1 cellular context compared by ENCODE assay signal in genomic region chr10:68720793-68721672, GRCh38.
TF ChIP-seq lines count a peak whose summit lies in the region.

A gene with protein sequence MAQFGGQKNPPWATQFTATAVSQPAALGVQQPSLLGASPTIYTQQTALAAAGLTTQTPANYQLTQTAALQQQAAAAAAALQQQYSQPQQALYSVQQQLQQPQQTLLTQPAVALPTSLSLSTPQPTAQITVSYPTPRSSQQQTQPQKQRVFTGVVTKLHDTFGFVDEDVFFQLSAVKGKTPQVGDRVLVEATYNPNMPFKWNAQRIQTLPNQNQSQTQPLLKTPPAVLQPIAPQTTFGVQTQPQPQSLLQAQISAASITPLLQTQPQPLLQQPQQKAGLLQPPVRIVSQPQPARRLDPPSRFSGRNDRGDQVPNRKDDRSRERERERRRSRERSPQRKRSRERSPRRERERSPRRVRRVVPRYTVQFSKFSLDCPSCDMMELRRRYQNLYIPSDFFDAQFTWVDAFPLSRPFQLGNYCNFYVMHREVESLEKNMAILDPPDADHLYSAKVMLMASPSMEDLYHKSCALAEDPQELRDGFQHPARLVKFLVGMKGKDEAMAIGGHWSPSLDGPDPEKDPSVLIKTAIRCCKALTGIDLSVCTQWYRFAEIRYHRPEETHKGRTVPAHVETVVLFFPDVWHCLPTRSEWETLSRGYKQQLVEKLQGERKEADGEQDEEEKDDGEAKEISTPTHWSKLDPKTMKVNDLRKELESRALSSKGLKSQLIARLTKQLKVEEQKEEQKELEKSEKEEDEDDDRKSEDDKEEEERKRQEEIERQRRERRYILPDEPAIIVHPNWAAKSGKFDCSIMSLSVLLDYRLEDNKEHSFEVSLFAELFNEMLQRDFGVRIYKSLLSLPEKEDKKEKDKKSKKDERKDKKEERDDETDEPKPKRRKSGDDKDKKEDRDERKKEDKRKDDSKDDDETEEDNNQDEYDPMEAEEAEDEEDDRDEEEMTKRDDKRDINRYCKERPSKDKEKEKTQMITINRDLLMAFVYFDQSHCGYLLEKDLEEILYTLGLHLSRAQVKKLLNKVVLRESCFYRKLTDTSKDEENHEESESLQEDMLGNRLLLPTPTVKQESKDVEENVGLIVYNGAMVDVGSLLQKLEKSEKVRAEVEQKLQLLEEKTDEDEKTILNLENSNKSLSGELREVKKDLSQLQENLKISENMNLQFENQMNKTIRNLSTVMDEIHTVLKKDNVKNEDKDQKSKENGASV (plus strand): TSS chr10:68721239. CDS start chr10:68722505, 1,266 bp downstream.

TF ChIP-seq in K562, 482 proteins besides CTCF, POLR2A, EP300 and RAD21 (continued from another document and continues in another):
- TF ChIP-seq SIX5 (IDR thresholded peaks at IDR 0.05; ENCODE audit: borderline replicate concordance in 1 of 2, insufficient read depth in 1 of 2, low read depth in 1 of 2, low read length in 2 of 2) (no peak), SRF (CRISPR knock-in tag; IDR thresholded peaks at IDR 0.05) (peak in 1 of 2 experiments; percentile 48; a peak in 1 of 4 replicates), HNRNPL (IDR thresholded peaks at IDR 0.05; ENCODE audit: low read depth, low read length) (0 out of 2 replicates have a peak, but pooled peaks have one; percentile 53), MTA2 (IDR thresholded peaks at IDR 0.05; ENCODE audit: low read depth) (no peak), SMAD4 (CRISPR knock-in tag; conservative IDR thresholded peaks at IDR 0.05) (peak; percentile 69; the same call in 1 of the 2 replicates), CBFA2T3 (IDR thresholded peaks at IDR 0.05) (no peak), FUS (optimal IDR thresholded peaks at IDR 0.05; ENCODE audit: low read depth, low read length) (no peak), WHSC1 (IDR thresholded peaks at IDR 0.05; ENCODE audit: low read length) (no peak), GTF2A2 (tag; IDR thresholded peaks at IDR 0.05) (no peak), NR1H2 (CRISPR knock-in tag; IDR thresholded peaks at IDR 0.05) (0 out of 2 replicates have a peak, but pooled peaks have one; percentile 79), FOSL1 (tag; conservative IDR thresholded peaks at IDR 0.05) (no peak), ZNF764 (CRISPR knock-in tag; IDR thresholded peaks at IDR 0.05; ENCODE audit: low read depth) (no peak), MXI1 (IDR thresholded peaks at IDR 0.05; ENCODE audit: low read depth, low read length) (no peak), HMGXB4 (CRISPR knock-in tag; IDR thresholded peaks at IDR 0.05) (0 out of 2 replicates have a peak, but pooled peaks have one; percentile 67), ZNF174 (CRISPR knock-in tag; IDR thresholded peaks at IDR 0.05) (no peak), POLR2G (IDR thresholded peaks at IDR 0.05; ENCODE audit: low read depth, low read length) (peak; percentile 93), RBM15 (IDR thresholded peaks at IDR 0.05; ENCODE audit: insufficient read depth, low read length) (no peak), MAFF (IDR thresholded peaks at IDR 0.05; ENCODE audit: low read length) (no peak), SNRNP70 (optimal IDR thresholded peaks at IDR 0.05; ENCODE audit: low read depth, low read length) (no peak), SMARCC2 (IDR thresholded peaks at IDR 0.05; ENCODE audit: low read depth) (no peak), ELK3 (CRISPR knock-in tag; IDR thresholded peaks at IDR 0.05) (no peak), ZNF197 (CRISPR knock-in tag; IDR thresholded peaks at IDR 0.05; ENCODE audit: low read depth) (peak; percentile 90), NFRKB (IDR thresholded peaks at IDR 0.05; ENCODE audit: low read depth) (peak; percentile 97), ZBTB2 (IDR thresholded peaks at IDR 0.05) (peak; percentile 96), MIER1 (IDR thresholded peaks at IDR 0.05; ENCODE audit: low read depth) (no peak; the same call in 1 of the 2 replicates), CEBPZ (IDR thresholded peaks at IDR 0.05; ENCODE audit: borderline replicate concordance, low read depth, low read length) (no peak), LARP7 (IDR thresholded peaks at IDR 0.05) (no peak), THRAP3 (IDR thresholded peaks at IDR 0.05; ENCODE audit: borderline replicate concordance) (no peak), KDM1A (IDR thresholded peaks at IDR 0.05) (no peak), CHCHD3 (CRISPR knock-in tag; IDR thresholded peaks at IDR 0.05) (no peak; the same call in 1 of the 2 replicates), POLR3G (IDR thresholded peaks at IDR 0.05; ENCODE audit: extremely low read depth, insufficient read length, insufficient replicate concordance) (no peak), ZNF79 (CRISPR knock-in tag; IDR thresholded peaks at IDR 0.05; ENCODE audit: low read depth) (no peak), FOXP1 (CRISPR knock-in tag; IDR thresholded peaks at IDR 0.05) (peak; percentile 43; the same call in 1 of the 2 replicates), GABPA (tag; conservative IDR thresholded peaks at IDR 0.05; ENCODE audit: low read depth) (peak; percentile 66), YBX1 (IDR thresholded peaks at IDR 0.05) (no peak)
- TF ChIP-seq, protein P1, sequence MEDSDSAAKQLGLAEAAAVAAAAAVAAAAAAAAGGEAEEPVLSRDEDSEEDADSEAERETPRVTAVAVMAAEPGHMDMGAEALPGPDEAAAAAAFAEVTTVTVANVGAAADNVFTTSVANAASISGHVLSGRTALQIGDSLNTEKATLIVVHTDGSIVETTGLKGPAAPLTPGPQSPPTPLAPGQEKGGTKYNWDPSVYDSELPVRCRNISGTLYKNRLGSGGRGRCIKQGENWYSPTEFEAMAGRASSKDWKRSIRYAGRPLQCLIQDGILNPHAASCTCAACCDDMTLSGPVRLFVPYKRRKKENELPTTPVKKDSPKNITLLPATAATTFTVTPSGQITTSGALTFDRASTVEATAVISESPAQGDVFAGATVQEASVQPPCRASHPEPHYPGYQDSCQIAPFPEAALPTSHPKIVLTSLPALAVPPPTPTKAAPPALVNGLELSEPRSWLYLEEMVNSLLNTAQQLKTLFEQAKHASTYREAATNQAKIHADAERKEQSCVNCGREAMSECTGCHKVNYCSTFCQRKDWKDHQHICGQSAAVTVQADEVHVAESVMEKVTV (CRISPR knock-in tag; IDR thresholded peaks at IDR 0.05), result no peak
- TF ChIP-seq, protein P2, sequence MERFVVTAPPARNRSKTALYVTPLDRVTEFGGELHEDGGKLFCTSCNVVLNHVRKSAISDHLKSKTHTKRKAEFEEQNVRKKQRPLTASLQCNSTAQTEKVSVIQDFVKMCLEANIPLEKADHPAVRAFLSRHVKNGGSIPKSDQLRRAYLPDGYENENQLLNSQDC (CRISPR knock-in tag; IDR thresholded peaks at IDR 0.05), result no peak
- TF ChIP-seq, protein P3, sequence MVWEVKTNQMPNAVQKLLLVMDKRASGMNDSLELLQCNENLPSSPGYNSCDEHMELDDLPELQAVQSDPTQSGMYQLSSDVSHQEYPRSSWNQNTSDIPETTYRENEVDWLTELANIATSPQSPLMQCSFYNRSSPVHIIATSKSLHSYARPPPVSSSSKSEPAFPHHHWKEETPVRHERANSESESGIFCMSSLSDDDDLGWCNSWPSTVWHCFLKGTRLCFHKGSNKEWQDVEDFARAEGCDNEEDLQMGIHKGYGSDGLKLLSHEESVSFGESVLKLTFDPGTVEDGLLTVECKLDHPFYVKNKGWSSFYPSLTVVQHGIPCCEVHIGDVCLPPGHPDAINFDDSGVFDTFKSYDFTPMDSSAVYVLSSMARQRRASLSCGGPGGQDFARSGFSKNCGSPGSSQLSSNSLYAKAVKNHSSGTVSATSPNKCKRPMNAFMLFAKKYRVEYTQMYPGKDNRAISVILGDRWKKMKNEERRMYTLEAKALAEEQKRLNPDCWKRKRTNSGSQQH (CRISPR knock-in tag; IDR thresholded peaks at IDR 0.05), result no peak
- TF ChIP-seq, protein P4, sequence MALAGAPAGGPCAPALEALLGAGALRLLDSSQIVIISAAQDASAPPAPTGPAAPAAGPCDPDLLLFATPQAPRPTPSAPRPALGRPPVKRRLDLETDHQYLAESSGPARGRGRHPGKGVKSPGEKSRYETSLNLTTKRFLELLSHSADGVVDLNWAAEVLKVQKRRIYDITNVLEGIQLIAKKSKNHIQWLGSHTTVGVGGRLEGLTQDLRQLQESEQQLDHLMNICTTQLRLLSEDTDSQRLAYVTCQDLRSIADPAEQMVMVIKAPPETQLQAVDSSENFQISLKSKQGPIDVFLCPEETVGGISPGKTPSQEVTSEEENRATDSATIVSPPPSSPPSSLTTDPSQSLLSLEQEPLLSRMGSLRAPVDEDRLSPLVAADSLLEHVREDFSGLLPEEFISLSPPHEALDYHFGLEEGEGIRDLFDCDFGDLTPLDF (CRISPR knock-in tag; IDR thresholded peaks at IDR 0.05), result 0 out of 2 replicates have a peak, but pooled peaks have one; percentile 27
- TF ChIP-seq, protein P5, sequence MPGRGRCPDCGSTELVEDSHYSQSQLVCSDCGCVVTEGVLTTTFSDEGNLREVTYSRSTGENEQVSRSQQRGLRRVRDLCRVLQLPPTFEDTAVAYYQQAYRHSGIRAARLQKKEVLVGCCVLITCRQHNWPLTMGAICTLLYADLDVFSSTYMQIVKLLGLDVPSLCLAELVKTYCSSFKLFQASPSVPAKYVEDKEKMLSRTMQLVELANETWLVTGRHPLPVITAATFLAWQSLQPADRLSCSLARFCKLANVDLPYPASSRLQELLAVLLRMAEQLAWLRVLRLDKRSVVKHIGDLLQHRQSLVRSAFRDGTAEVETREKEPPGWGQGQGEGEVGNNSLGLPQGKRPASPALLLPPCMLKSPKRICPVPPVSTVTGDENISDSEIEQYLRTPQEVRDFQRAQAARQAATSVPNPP (IDR thresholded peaks at IDR 0.05; ENCODE audit: borderline replicate concordance, insufficient read depth, insufficient read length), result no peak
- TF ChIP-seq, protein P6, sequence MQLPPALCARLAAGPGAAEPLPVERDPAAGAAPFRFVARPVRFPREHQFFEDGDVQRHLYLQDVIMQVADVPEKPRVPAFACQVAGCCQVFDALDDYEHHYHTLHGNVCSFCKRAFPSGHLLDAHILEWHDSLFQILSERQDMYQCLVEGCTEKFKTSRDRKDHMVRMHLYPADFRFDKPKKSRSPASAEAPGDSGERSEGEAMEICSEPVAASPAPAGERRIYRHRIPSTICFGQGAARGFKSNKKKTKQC (CRISPR knock-in tag; IDR thresholded peaks at IDR 0.05), result peak; percentile 65; the same call in 1 of the 2 replicates
